In the genomic region with DNA sequence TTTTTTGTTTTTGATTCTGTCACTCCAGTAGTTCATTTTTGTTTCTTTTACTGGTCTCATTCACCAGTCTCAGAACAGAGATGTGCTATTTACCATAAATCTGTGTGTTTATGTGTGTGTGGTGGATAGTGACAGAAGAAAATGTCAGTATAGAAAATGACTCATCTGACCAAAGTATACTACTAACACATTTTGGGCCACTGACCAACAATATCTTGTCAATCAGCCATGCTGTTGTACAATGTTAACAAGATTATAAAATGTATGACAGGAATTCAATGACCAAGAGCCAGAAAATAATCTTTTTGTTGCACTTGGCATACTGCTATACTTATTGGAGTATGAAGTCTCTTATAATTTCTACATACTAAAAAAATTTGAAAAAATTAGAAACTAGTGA, we compare ENCODE assay signal across 1 cellular context.
TF ChIP-seq lines count a peak whose summit lies in the region.

No MANE protein-coding gene starts in this region.

TF ChIP-seq in HepG2, 621 proteins besides CTCF, POLR2A, EP300 and RAD21 (continued from another document):
- TF ChIP-seq, protein P1, sequence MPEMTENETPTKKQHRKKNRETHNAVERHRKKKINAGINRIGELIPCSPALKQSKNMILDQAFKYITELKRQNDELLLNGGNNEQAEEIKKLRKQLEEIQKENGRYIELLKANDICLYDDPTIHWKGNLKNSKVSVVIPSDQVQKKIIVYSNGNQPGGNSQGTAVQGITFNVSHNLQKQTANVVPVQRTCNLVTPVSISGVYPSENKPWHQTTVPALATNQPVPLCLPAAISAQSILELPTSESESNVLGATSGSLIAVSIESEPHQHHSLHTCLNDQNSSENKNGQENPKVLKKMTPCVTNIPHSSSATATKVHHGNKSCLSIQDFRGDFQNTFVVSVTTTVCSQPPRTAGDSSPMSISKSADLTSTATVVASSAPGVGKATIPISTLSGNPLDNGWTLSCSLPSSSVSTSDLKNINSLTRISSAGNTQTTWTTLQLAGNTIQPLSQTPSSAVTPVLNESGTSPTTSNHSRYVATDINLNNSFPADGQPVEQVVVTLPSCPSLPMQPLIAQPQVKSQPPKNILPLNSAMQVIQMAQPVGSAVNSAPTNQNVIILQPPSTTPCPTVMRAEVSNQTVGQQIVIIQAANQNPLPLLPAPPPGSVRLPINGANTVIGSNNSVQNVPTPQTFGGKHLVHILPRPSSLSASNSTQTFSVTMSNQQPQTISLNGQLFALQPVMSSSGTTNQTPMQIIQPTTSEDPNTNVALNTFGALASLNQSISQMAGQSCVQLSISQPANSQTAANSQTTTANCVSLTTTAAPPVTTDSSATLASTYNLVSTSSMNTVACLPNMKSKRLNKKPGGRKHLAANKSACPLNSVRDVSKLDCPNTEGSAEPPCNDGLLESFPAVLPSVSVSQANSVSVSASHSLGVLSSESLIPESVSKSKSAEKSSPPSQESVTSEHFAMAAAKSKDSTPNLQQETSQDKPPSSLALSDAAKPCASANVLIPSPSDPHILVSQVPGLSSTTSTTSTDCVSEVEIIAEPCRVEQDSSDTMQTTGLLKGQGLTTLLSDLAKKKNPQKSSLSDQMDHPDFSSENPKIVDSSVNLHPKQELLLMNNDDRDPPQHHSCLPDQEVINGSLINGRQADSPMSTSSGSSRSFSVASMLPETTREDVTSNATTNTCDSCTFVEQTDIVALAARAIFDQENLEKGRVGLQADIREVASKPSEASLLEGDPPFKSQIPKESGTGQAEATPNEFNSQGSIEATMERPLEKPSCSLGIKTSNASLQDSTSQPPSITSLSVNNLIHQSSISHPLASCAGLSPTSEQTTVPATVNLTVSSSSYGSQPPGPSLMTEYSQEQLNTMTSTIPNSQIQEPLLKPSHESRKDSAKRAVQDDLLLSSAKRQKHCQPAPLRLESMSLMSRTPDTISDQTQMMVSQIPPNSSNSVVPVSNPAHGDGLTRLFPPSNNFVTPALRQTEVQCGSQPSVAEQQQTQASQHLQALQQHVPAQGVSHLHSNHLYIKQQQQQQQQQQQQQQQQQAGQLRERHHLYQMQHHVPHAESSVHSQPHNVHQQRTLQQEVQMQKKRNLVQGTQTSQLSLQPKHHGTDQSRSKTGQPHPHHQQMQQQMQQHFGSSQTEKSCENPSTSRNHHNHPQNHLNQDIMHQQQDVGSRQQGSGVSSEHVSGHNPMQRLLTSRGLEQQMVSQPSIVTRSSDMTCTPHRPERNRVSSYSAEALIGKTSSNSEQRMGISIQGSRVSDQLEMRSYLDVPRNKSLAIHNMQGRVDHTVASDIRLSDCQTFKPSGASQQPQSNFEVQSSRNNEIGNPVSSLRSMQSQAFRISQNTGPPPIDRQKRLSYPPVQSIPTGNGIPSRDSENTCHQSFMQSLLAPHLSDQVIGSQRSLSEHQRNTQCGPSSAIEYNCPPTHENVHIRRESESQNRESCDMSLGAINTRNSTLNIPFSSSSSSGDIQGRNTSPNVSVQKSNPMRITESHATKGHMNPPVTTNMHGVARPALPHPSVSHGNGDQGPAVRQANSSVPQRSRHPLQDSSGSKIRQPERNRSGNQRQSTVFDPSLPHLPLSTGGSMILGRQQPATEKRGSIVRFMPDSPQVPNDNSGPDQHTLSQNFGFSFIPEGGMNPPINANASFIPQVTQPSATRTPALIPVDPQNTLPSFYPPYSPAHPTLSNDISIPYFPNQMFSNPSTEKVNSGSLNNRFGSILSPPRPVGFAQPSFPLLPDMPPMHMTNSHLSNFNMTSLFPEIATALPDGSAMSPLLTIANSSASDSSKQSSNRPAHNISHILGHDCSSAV (CRISPR knock-in tag; IDR thresholded peaks at IDR 0.05; ENCODE audit: borderline replicate concordance), result no peak
- TF ChIP-seq ZNF414 (CRISPR knock-in tag; IDR thresholded peaks at IDR 0.05) (no peak), ZNF777 (CRISPR knock-in tag; IDR thresholded peaks at IDR 0.05) (no peak), ZNF7 (CRISPR knock-in tag; IDR thresholded peaks at IDR 0.05) (no peak), ZKSCAN8 (CRISPR knock-in tag; IDR thresholded peaks at IDR 0.05; ENCODE audit: borderline replicate concordance) (no peak), SAP130 (CRISPR knock-in tag; IDR thresholded peaks at IDR 0.05; ENCODE audit: low read depth) (no peak), RARG (CRISPR knock-in tag; IDR thresholded peaks at IDR 0.05; ENCODE audit: low read depth) (no peak)
- TF ChIP-seq, protein P2, sequence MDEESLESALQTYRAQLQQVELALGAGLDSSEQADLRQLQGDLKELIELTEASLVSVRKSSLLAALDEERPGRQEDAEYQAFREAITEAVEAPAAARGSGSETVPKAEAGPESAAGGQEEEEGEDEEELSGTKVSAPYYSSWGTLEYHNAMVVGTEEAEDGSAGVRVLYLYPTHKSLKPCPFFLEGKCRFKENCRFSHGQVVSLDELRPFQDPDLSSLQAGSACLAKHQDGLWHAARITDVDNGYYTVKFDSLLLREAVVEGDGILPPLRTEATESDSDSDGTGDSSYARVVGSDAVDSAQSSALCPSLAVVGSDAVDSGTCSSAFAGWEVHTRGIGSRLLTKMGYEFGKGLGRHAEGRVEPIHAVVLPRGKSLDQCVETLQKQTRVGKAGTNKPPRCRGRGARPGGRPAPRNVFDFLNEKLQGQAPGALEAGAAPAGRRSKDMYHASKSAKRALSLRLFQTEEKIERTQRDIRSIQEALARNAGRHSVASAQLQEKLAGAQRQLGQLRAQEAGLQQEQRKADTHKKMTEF (CRISPR knock-in tag; IDR thresholded peaks at IDR 0.05), result no peak
